In the genomic region with DNA sequence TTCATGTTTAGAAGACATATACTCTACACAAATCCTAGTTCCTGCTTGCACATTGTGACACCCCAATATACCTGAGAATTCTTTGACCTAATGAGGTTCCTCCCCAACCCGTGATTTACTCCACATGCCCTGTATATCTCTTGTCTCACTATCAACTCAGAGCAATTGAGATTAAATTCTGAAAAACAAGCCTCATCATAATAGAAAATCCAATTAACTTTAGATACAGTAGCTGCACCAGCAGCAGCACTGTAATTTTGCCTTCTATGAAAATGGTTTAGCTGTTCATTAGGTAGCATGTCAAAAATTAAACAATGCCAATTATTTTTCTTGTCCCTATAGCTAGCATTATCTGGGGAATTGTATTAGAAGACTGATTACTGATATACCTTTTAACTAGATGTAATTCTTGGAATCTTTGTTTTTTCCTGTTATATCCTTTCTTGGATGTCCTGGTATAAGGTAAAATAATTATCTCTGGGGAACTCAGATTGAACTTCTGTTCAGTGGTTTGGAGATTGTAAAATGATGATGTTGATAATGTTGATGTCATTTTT, we compare ENCODE assay signal across 23 cellular contexts.
DNase-seq lines count a peak whose midpoint lies in the region; ATAC-seq and TF ChIP-seq lines count a peak whose summit lies in the region.
"Had no signal": no experiment of that assay in that cellular context is flagged by ENCODE, and none has a peak within 500 bp of the region (broad histone marks: within the 10 kb centered on the region; RNA-seq: fewer than 3 reads in every experiment).

No MANE protein-coding gene starts in this region.

- H3K4me3 Mint-ChIP-seq in activated CD4-positive, alpha-beta T cell treated with anti-CD3 and anti-CD28 coated beads, Interleukin-2, amount 10 ng/mL, durations not matched to agents 24 days and 14 days: no peak overlapping the region
- H3K4me3 Mint-ChIP-seq in nephron progenitor cell: no peak overlapping the region
- H3K4me3 Mint-ChIP-seq: activated naive CD8-positive, alpha-beta T cell; central memory CD8-positive, alpha-beta T cell; H9; stimulated activated naive CD8-positive, alpha-beta T cell treated with anti-CD3 and anti-CD28 coated beads, Interleukin-15, amount 100 ng/mL, for 72 hours had no signal

- intact Hi-C loops in mammary epithelial cell (cut with micrococcal nuclease): no loop called here
- intact Hi-C loops in activated CD4-positive, alpha-beta T cell treated with anti-CD3 and anti-CD28 coated beads, Interleukin-2, amount 10 ng/mL, durations not matched to agents 24 days and 14 days (cut with micrococcal nuclease): no loop called here

- H3K27me3 Mint-ChIP-seq in activated CD4-positive, alpha-beta T cell treated with anti-CD3 and anti-CD28 coated beads, Interleukin-2, amount 10 ng/mL, durations not matched to agents 24 days and 14 days: no peaks in the 10 kb centered on the region
- peaks cover 4% of the 10 kb centered on the region for H3K27me3 Mint-ChIP-seq in nephron progenitor cell (ENCODE audit: low read depth, poor library complexity)
- H3K27me3 Mint-ChIP-seq: activated naive CD8-positive, alpha-beta T cell; stimulated activated naive CD8-positive, alpha-beta T cell treated with anti-CD3 and anti-CD28 coated beads, Interleukin-15, amount 100 ng/mL, for 72 hours had no signal

- H3K27me3 ChIP-seq in KMS-11 (ENCODE audit: insufficient read depth, low read depth) (no peaks in the 10 kb centered on the region), mammary epithelial cell (ENCODE audit: insufficient read depth, low read length) (no peaks in the 10 kb centered on the region)
- H3K27me3 ChIP-seq: BLaER1, thyroid gland had no signal

- H3K9me3 Mint-ChIP-seq in activated CD4-positive, alpha-beta T cell treated with anti-CD3 and anti-CD28 coated beads, Interleukin-2, amount 10 ng/mL, durations not matched to agents 24 days and 14 days: peaks cover 13% of the 10 kb centered on the region
- peaks cover 5% of the 10 kb centered on the region for H3K9me3 Mint-ChIP-seq in nephron progenitor cell
- H3K9me3 Mint-ChIP-seq: central memory CD8-positive, alpha-beta T cell; stimulated activated naive CD8-positive, alpha-beta T cell treated with anti-CD3 and anti-CD28 coated beads, Interleukin-15, amount 100 ng/mL, for 72 hours had no signal

- no peaks in the 10 kb centered on the region for H3K79me2 ChIP-seq in KMS-11 (ENCODE audit: insufficient read depth, low read depth)
- no peaks in the 10 kb centered on the region for H3K79me2 ChIP-seq in mammary epithelial cell (ENCODE audit: insufficient read depth, low read length)

- in situ Hi-C loops in mammary epithelial cell (cut with MboI; ENCODE audit: low sequenced_read_pairs in 2 of 2): no loop called here

- H3K4me2 ChIP-seq in KMS-11 (peak overlapping the region; percentile 71), mammary epithelial cell (ENCODE audit: insufficient read depth, low read depth, low read length) (no peak overlapping the region)
- H3K4me2 ChIP-seq: BLaER1 had no signal

- no TSS peak for BruUV-seq in mammary epithelial cell (replicated peaks; lab: Mats Ljungman, UMichigan)

- H3K36me3 ChIP-seq in KMS-11 (ENCODE audit: insufficient read depth): no peaks in the 10 kb centered on the region
- no peaks in the 10 kb centered on the region for H3K36me3 ChIP-seq in mammary epithelial cell (ENCODE audit: insufficient read depth, low read length)
- H3K36me3 ChIP-seq: BLaER1, prostate gland, thyroid gland, WERI-Rb-1 had no signal

- H3K9ac ChIP-seq in KMS-11 (peak overlapping the region; percentile 41; the same call in 1 of the 2 replicates), mammary epithelial cell (ENCODE audit: insufficient read depth, low read length) (no peak overlapping the region)
- H3K9ac ChIP-seq: BLaER1 had no signal

- DNase-seq in mammary epithelial cell (no peak), nephron progenitor cell (no peak)
- no peak for DNase-seq in stimulated activated CD8-positive, alpha-beta memory T cell treated with anti-CD3 and anti-CD28 coated beads, Interleukin-4, amount 100 ng/mL, for 48 hours
- no peak for DNase-seq in activated CD4-positive, alpha-beta T cell treated with anti-CD3 and anti-CD28 coated beads, Interleukin-2, amount 10 ng/mL, durations not matched to agents 24 days and 14 days
- DNase-seq: Caco-2, DND-41, H9, KBM-7, MV-4-11, NCI-H146, NCI-H524, WERI-Rb-1 had no signal

- H3K27ac ChIP-seq in KMS-11 (peak overlapping the region; percentile 82), mammary epithelial cell (ENCODE audit: insufficient read depth, low read depth, low read length) (no peak overlapping the region)
- H3K27ac ChIP-seq: BLaER1, prostate gland, thyroid gland, WERI-Rb-1 had no signal

- H3K4me1 Mint-ChIP-seq in activated CD4-positive, alpha-beta T cell treated with anti-CD3 and anti-CD28 coated beads, Interleukin-2, amount 10 ng/mL, durations not matched to agents 24 days and 14 days: peaks cover 16% of the 10 kb centered on the region
- H3K4me1 Mint-ChIP-seq in nephron progenitor cell: peaks cover 4% of the 10 kb centered on the region

- no peak overlapping the region for H3K27ac Mint-ChIP-seq in activated CD4-positive, alpha-beta T cell treated with anti-CD3 and anti-CD28 coated beads, Interleukin-2, amount 10 ng/mL, durations not matched to agents 24 days and 14 days
- H3K27ac Mint-ChIP-seq in nephron progenitor cell: no peak overlapping the region
- H3K27ac Mint-ChIP-seq: activated naive CD8-positive, alpha-beta T cell had no signal

- CTCF ChIA-PET in mammary epithelial cell (lab: Charles Lee; ENCODE audit: low non-redundant PET): no interaction called here

- H2AFZ ChIP-seq in KMS-11 (ENCODE audit: low read depth) (peak overlapping the region; percentile 19; the same call in 1 of the 2 replicates), mammary epithelial cell (ENCODE audit: low read depth, low read length) (peak overlapping the region; percentile 70)

- TF ChIP-seq CTCF in KMS-11 (conservative IDR thresholded peaks at IDR 0.05; ENCODE audit: low read depth, low read length) (no peak), mammary epithelial cell (conservative IDR thresholded peaks at IDR 0.05 in 1 of 2, IDR thresholded peaks at IDR 0.05 in 1 of 2; ENCODE audit: extremely low read depth in 1 of 2, insufficient read depth in 1 of 2, low read depth in 1 of 2, low read length in 2 of 2) (no peak), nephron progenitor cell (IDR thresholded peaks at IDR 0.05) (no peak)

- H4K20me1 ChIP-seq in KMS-11 (ENCODE audit: insufficient read depth) (no peaks in the 10 kb centered on the region), mammary epithelial cell (ENCODE audit: insufficient read depth, low read length) (no peaks in the 10 kb centered on the region)
- H4K20me1 ChIP-seq: BLaER1 had no signal

- H3K9me3 ChIP-seq in mammary epithelial cell (replicated peaks; ENCODE audit: insufficient read depth, low read length): no peaks in the 10 kb centered on the region
- H3K9me3 ChIP-seq: BLaER1, Caco-2, prostate gland, thyroid gland had no signal

- WGBS in mammary epithelial cell (ENCODE audit: low coverage, missing lambda C conversion rate): 69% methylated on average over 1 of the region's 1 CpG

- peak; percentile 21 for ATAC-seq in GM18499 (IDR thresholded peaks at IDR 0.05; ENCODE audit: insufficient read depth, unreplicated experiment)
- peak; percentile 11 for ATAC-seq in GM21576 (IDR thresholded peaks at IDR 0.05; ENCODE audit: unreplicated experiment)
- ATAC-seq in HG03108 (IDR thresholded peaks at IDR 0.05; ENCODE audit: unreplicated experiment): no peak

- H3K4me1 ChIP-seq in KMS-11 (ENCODE audit: low read depth, poor library complexity, severe bottlenecking) (peaks cover 37% of the 10 kb centered on the region), mammary epithelial cell (ENCODE audit: insufficient read depth, low read length) (peaks cover 14% of the 10 kb centered on the region)
- H3K4me1 ChIP-seq: BLaER1, Caco-2, prostate gland had no signal

- no peaks in the 10 kb centered on the region for H3K36me3 Mint-ChIP-seq in activated CD4-positive, alpha-beta T cell treated with anti-CD3 and anti-CD28 coated beads, Interleukin-2, amount 10 ng/mL, durations not matched to agents 24 days and 14 days (ENCODE audit: low read depth)
- no peaks in the 10 kb centered on the region for H3K36me3 Mint-ChIP-seq in nephron progenitor cell (ENCODE audit: low read depth)

- dilution Hi-C loops in mammary epithelial cell (cut with HindIII; ENCODE audit: low sequenced_read_pairs): no loop called here

- no peak overlapping the region for H3K4me3 ChIP-seq in KMS-11 (IDR thresholded peaks at IDR 0.05; ENCODE audit: insufficient read depth, low read depth, low read length)
- H3K4me3 ChIP-seq in mammary epithelial cell (replicated peaks in 1 of 3; ENCODE audit: insufficient read depth in 1 of 3, low read depth in 2 of 3, low read length in 3 of 3): no peak overlapping the region
- H3K4me3 ChIP-seq: BLaER1, lung, prostate gland, thyroid gland had no signal
